22 cellular contexts compared by ENCODE assay signal in the genomic region with DNA sequence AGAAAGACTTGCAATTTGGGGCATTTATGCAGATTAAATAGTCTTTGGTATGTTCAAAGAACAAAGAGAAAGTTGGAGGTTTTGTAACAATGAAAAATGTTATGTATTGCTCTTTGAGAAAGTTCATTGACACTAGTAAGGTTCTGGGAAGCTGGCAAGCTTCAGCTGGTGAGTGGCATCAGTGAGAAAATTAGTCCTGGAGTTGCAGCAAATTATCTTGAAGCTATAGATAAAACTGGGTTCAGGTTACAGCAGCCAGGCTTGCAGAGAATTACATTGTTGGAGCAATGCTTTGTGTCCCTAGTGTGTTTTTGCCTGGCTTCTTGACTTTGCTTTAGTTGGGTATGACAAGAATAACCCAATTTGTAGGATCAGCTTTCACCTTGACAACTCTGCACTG.
DNase-seq lines count a peak whose midpoint lies in the region; ATAC-seq and TF ChIP-seq lines count a peak whose summit lies in the region.
"Had no signal": no experiment of that assay in that cellular context is flagged by ENCODE, and none has a peak within 500 bp of the region (broad histone marks: within the 10 kb centered on the region; RNA-seq: fewer than 3 reads in every experiment).

No MANE protein-coding gene starts in this region.

- POLR2A ChIA-PET in HEK293 (lab: Yijun Ruan, JAX): no interaction called here

- H3K9me3 ChIP-seq in HEK293 (ENCODE audit: control insufficient read depth, insufficient read depth, low read depth, low read length) (no peaks in the 10 kb centered on the region), Karpas-422 (ENCODE audit: low read length) (no peaks in the 10 kb centered on the region), endodermal cell (ENCODE audit: control insufficient read depth, low read length) (peaks cover 22% of the 10 kb centered on the region)
- H3K9me3 ChIP-seq: Caco-2, SJCRH30 had no signal

- TF ChIP-seq CTCF in HEK293 (tag by site-specific recombination; IDR thresholded peaks at IDR 0.05) (no peak), endodermal cell (conservative IDR thresholded peaks at IDR 0.05) (no peak)

- CTCF ChIA-PET in HEK293 (lab: Yijun Ruan, JAX): no interaction called here

- H3K27ac ChIP-seq in HEK293 (ENCODE audit: extremely low read depth, low read depth, low read length) (no peak overlapping the region), Karpas-422 (ENCODE audit: low read length) (no peak overlapping the region), endodermal cell (ENCODE audit: low read depth, low read length) (no peak overlapping the region)
- H3K27ac ChIP-seq: BLaER1, KMS-11, SJCRH30 had no signal

- H3K36me3 Mint-ChIP-seq in endodermal cell (ENCODE audit: low read depth): peaks cover 4% of the 10 kb centered on the region

- no peak overlapping the region for H3K4me3 Mint-ChIP-seq in endodermal cell
- H3K4me3 Mint-ChIP-seq: CD4-positive, alpha-beta T cell had no signal

- no peak overlapping the region for H2AFZ ChIP-seq in Karpas-422 (ENCODE audit: low read length)

- peaks cover 9% of the 10 kb centered on the region for H3K4me1 Mint-ChIP-seq in endodermal cell

- H3K9me3 Mint-ChIP-seq in endodermal cell: peaks cover 24% of the 10 kb centered on the region

- no peak overlapping the region for H3K9ac ChIP-seq in Karpas-422 (ENCODE audit: low read length)
- no peak overlapping the region for H3K9ac ChIP-seq in endodermal cell (ENCODE audit: extremely low read depth, low read length, poor library complexity, severe bottlenecking)
- H3K9ac ChIP-seq: BLaER1, KMS-11 had no signal

- intact Hi-C loops in left ventricle myocardium superior (cut with micrococcal nuclease): no loop called here

- peaks cover 1% of the 10 kb centered on the region for H3K27me3 Mint-ChIP-seq in endodermal cell (ENCODE audit: insufficient read depth)

- no peaks in the 10 kb centered on the region for H3K36me3 ChIP-seq in HEK293 (ENCODE audit: control insufficient read depth in 2 of 2, insufficient read depth in 1 of 2, low read length in 2 of 2)
- H3K36me3 ChIP-seq in Karpas-422 (ENCODE audit: insufficient read depth, low read length): no peaks in the 10 kb centered on the region
- H3K36me3 ChIP-seq in endodermal cell (ENCODE audit: control insufficient read depth, insufficient read depth, low read length): no peaks in the 10 kb centered on the region
- H3K36me3 ChIP-seq: BLaER1, SJCRH30 had no signal

- H3K27me3 ChIP-seq in Karpas-422 (ENCODE audit: low read length) (no peaks in the 10 kb centered on the region), endodermal cell (ENCODE audit: control insufficient read depth, insufficient read depth, low read length, poor library complexity, severe bottlenecking) (no peaks in the 10 kb centered on the region)
- H3K27me3 ChIP-seq: BLaER1, SJCRH30 had no signal

- H3K9me2 ChIP-seq in Karpas-422 (replicated peaks; ENCODE audit: insufficient read depth, low read length): no peaks in the 10 kb centered on the region; the same call in 1 of the 2 replicates

- no peaks in the 10 kb centered on the region for H4K20me1 ChIP-seq in Karpas-422 (ENCODE audit: insufficient read depth, low read depth, low read length)
- H4K20me1 ChIP-seq: BLaER1 had no signal

- H3K4me2 ChIP-seq in Karpas-422 (ENCODE audit: low read depth, low read length, poor library complexity, severe bottlenecking): peak overlapping the region; percentile 9
- H3K4me2 ChIP-seq: BLaER1, KMS-11 had no signal

- peaks cover 8% of the 10 kb centered on the region for H3K4me1 ChIP-seq in HEK293 (ENCODE audit: control insufficient read depth, insufficient read depth, low read length)
- H3K4me1 ChIP-seq in Karpas-422 (ENCODE audit: low read length): peaks cover 12% of the 10 kb centered on the region
- no peaks in the 10 kb centered on the region for H3K4me1 ChIP-seq in endodermal cell (ENCODE audit: control insufficient read depth, insufficient read depth, low read length)
- H3K4me1 ChIP-seq: BLaER1, Caco-2, SJCRH30 had no signal

- ATAC-seq in left ventricle myocardium superior (peak; percentile 64), HG02870 (IDR thresholded peaks at IDR 0.05; ENCODE audit: unreplicated experiment) (no peak)
- ATAC-seq: GM12878, Panc1 had no signal

- DNase-seq in Karpas-422 (no peak), endodermal cell (no peak), left ventricle myocardium superior (no peak), COLO829 (ENCODE audit: low spot score) (no peak), AG08396 (ENCODE audit: low spot score) (no peak)
- DNase-seq: Caco-2; CD4-positive, alpha-beta T cell; DMS 273 treated with DMSO at 0.1 percent for 48 hours; DMS79 treated with DMSO at 0.1 percent for 48 hours; GOT3; HCEC 1CT; IMR-90; NCI-H1694; NCI-H2081; NCI-H774 had no signal

- no peaks in the 10 kb centered on the region for H3K79me2 ChIP-seq in Karpas-422 (ENCODE audit: low read length)

- H3K4me3 ChIP-seq in HEK293 (ENCODE audit: low read depth, low read length) (no peak overlapping the region), Karpas-422 (ENCODE audit: low read length) (no peak overlapping the region), endodermal cell (ENCODE audit: low read length) (peak overlapping the region; percentile 37)
- H3K4me3 ChIP-seq: BLaER1, GM12878, SJCRH30 had no signal

- no peak overlapping the region for H3K27ac Mint-ChIP-seq in endodermal cell
- H3K27ac Mint-ChIP-seq: CD4-positive, alpha-beta T cell had no signal

TF ChIP-seq in HEK293, 187 proteins besides CTCF, POLR2A, EP300 and RAD21:
- TF ChIP-seq KLF16 (tag by site-specific recombination; IDR thresholded peaks at IDR 0.05) (no peak), ZNF707 (tag by site-specific recombination; IDR thresholded peaks at IDR 0.05) (no peak), TRIM28 (IDR thresholded peaks at IDR 0.05; ENCODE audit: borderline replicate concordance, low read length) (peak; percentile 65), ZNF792 (tag by site-specific recombination; IDR thresholded peaks at IDR 0.05) (no peak), ZNF114 (tag by site-specific recombination; IDR thresholded peaks at IDR 0.05) (no peak)
